Comparison of ENCODE assay signal across 13 cellular contexts in genomic region chr6:57432162-57432561, GRCh38.
DNase-seq lines count a peak whose midpoint lies in the region; ATAC-seq and TF ChIP-seq lines count a peak whose summit lies in the region.
"Had no signal": no experiment of that assay in that cellular context is flagged by ENCODE, and none has a peak within 500 bp of the region (broad histone marks: within the 10 kb centered on the region; RNA-seq: fewer than 3 reads in every experiment).

No MANE protein-coding gene starts in this region.

- H3K4me2 ChIP-seq in SK-N-SH: peak overlapping the region; percentile 39; the same call in 1 of the 2 replicates

- H3K9me3 ChIP-seq in SK-N-SH (no peaks in the 10 kb centered on the region), transverse colon (no peaks in the 10 kb centered on the region)

- intact Hi-C loops in transverse colon (cut with DNase I; ENCODE audit: low total_unique reads): no loop called here

- H3K36me3 Mint-ChIP-seq in activated naive CD8-positive, alpha-beta T cell treated with anti-CD3 and anti-CD28 coated beads, Interleukin-2, amount 10 ng/mL, durations not matched to agents 7 days and 5 days: peaks cover 22% of the 10 kb centered on the region
- peaks cover 7% of the 10 kb centered on the region for H3K36me3 Mint-ChIP-seq in activated naive CD8-positive, alpha-beta T cell treated with anti-CD3 and anti-CD28 coated beads, Interleukin-2, amount 50 U/mL, for 24 hours (ENCODE audit: low read depth)
- H3K36me3 Mint-ChIP-seq in stimulated activated effector memory CD8-positive, alpha-beta T cell treated with anti-CD3 and anti-CD28 coated beads, Interleukin-12 subunit alpha, Interleukin-12 subunit beta, amount 100 ng/mL, for 72 hours: no peaks in the 10 kb centered on the region

- H2AFZ ChIP-seq in SK-N-SH (ENCODE audit: low read depth): peak overlapping the region; percentile 73; the same call in 1 of the 2 replicates

- TF ChIP-seq EP300 in SK-N-SH (IDR thresholded peaks at IDR 0.05; ENCODE audit: borderline replicate concordance in 1 of 2, low read depth in 1 of 2, low read length in 1 of 2) (peak in 1 of 2 experiments; percentile 47; a peak in 1 of 4 replicates), transverse colon (IDR thresholded peaks at IDR 0.05; ENCODE audit: low read depth) (no peak)

- no peak for TF ChIP-seq POLR2A in transverse colon (IDR thresholded peaks at IDR 0.05)

- H3K4me1 ChIP-seq in SK-N-SH (ENCODE audit: control insufficient read depth in 1 of 2, insufficient read depth in 2 of 2, low read depth in 1 of 2, low read length in 1 of 2) (peaks cover 0 to 19% of the 10 kb centered on the region in 2 experiments; a peak in 3 of 4 replicates), transverse colon (peaks cover 6 to 19% (median 10%) of the 10 kb centered on the region in 4 donors)

- no peaks in the 10 kb centered on the region for H3K9me2 ChIP-seq in SK-N-SH

- H3F3A ChIP-seq in SK-N-SH (replicated peaks; ENCODE audit: insufficient read depth): peaks cover 12% of the 10 kb centered on the region

- peak overlapping the region; percentile 54 for H3K4me3 Mint-ChIP-seq in activated naive CD8-positive, alpha-beta T cell treated with anti-CD3 and anti-CD28 coated beads, Interleukin-2, amount 10 ng/mL, durations not matched to agents 7 days and 5 days
- no peak overlapping the region for H3K4me3 Mint-ChIP-seq in activated naive CD8-positive, alpha-beta T cell treated with anti-CD3 and anti-CD28 coated beads, Interleukin-2, amount 50 U/mL, for 24 hours
- no peak overlapping the region for H3K4me3 Mint-ChIP-seq in stimulated activated effector memory CD8-positive, alpha-beta T cell treated with anti-CD3 and anti-CD28 coated beads, Interleukin-12 subunit alpha, Interleukin-12 subunit beta, amount 100 ng/mL, for 72 hours

- DNase-seq in activated naive CD8-positive, alpha-beta T cell treated with anti-CD3 and anti-CD28 coated beads, Interleukin-2, amount 10 ng/mL, durations not matched to agents 7 days and 5 days: no peak
- no peak for DNase-seq in activated naive CD8-positive, alpha-beta T cell treated with anti-CD3 and anti-CD28 coated beads, Interleukin-2, amount 50 U/mL, for 24 hours
- DNase-seq in SK-N-SH: no peak
- DNase-seq in fibroblast of peridontal ligament (ENCODE audit: extremely low read depth): peak; percentile 91
- no peak for DNase-seq in stimulated activated effector memory CD8-positive, alpha-beta T cell treated with anti-CD3 and anti-CD28 coated beads, Interleukin-12 subunit alpha, Interleukin-12 subunit beta, amount 100 ng/mL, for 72 hours (ENCODE audit: low spot score in 2 of 2)
- DNase-seq in transverse colon: no peak
- no peak for DNase-seq in substantia nigra (lab: John Stamatoyannopoulos, UW)
- no peak for DNase-seq in activated CD4-positive, CD25-positive, alpha-beta regulatory T cell (lab: John Stamatoyannopoulos, UW)
- DNase-seq: activated gamma-delta T cell; Calu3; NCI-H1436; stimulated activated naive CD4-positive, alpha-beta T cell had no signal

- 15% methylated on average over 2 of the region's 2 CpGs for WGBS in SK-N-SH (ENCODE audit: low lambda C conversion rate)
- WGBS in transverse colon (ENCODE audit: low coverage in 1 of 2), 2 donors: 49 to 68% methylated on average over 2 of the region's 2 CpGs

- TF ChIP-seq CTCF in SK-N-SH (IDR thresholded peaks at IDR 0.05): no peak
- TF ChIP-seq CTCF in transverse colon (IDR thresholded peaks at IDR 0.05): no peak

- H3K27ac ChIP-seq in SK-N-SH (ENCODE audit: low read depth in 2 of 2, low read length in 1 of 2) (peak overlapping the region; percentile 55 to 67; a peak in 3 of 4 replicates), transverse colon (no peak overlapping the region), substantia nigra (ENCODE audit: low read depth, low read length, poor library complexity, severe bottlenecking) (no peak overlapping the region)

- peaks cover 39% of the 10 kb centered on the region for H3K79me2 ChIP-seq in SK-N-SH (ENCODE audit: insufficient read depth)

- H3K9ac ChIP-seq in SK-N-SH: peak overlapping the region; percentile 8; the same call in 1 of the 2 replicates

- in situ Hi-C loops in transverse colon (cut with MboI; ENCODE audit: low pct_ligation_motif_present in 1 of 4, low pct_unique_long_range_greater_than_20kb in 1 of 4, low sequenced_read_pairs in 3 of 4): no loop called here

- no peak for TF ChIP-seq RAD21 in SK-N-SH (IDR thresholded peaks at IDR 0.05; ENCODE audit: low read length)

- no peaks in the 10 kb centered on the region for H4K20me1 ChIP-seq in SK-N-SH (ENCODE audit: insufficient read depth)

- H3K9me3 Mint-ChIP-seq in activated naive CD8-positive, alpha-beta T cell treated with anti-CD3 and anti-CD28 coated beads, Interleukin-2, amount 10 ng/mL, durations not matched to agents 7 days and 5 days: no peaks in the 10 kb centered on the region
- H3K9me3 Mint-ChIP-seq in activated naive CD8-positive, alpha-beta T cell treated with anti-CD3 and anti-CD28 coated beads, Interleukin-2, amount 50 U/mL, for 24 hours: no peaks in the 10 kb centered on the region
- H3K9me3 Mint-ChIP-seq in stimulated activated effector memory CD8-positive, alpha-beta T cell treated with anti-CD3 and anti-CD28 coated beads, Interleukin-12 subunit alpha, Interleukin-12 subunit beta, amount 100 ng/mL, for 72 hours: no peaks in the 10 kb centered on the region

- H3K27ac Mint-ChIP-seq in activated naive CD8-positive, alpha-beta T cell treated with anti-CD3 and anti-CD28 coated beads, Interleukin-2, amount 10 ng/mL, durations not matched to agents 7 days and 5 days: peak overlapping the region; percentile 44
- H3K27ac Mint-ChIP-seq in activated naive CD8-positive, alpha-beta T cell treated with anti-CD3 and anti-CD28 coated beads, Interleukin-2, amount 50 U/mL, for 24 hours: no peak overlapping the region
- peak overlapping the region; percentile 55 for H3K27ac Mint-ChIP-seq in stimulated activated effector memory CD8-positive, alpha-beta T cell treated with anti-CD3 and anti-CD28 coated beads, Interleukin-12 subunit alpha, Interleukin-12 subunit beta, amount 100 ng/mL, for 72 hours

- H3K36me3 ChIP-seq in SK-N-SH (replicated peaks in 1 of 2; ENCODE audit: control insufficient read depth in 1 of 2, insufficient read depth in 2 of 2, low read length in 1 of 2) (peaks cover 0 to 4% of the 10 kb centered on the region in 2 experiments), transverse colon (no peaks in the 10 kb centered on the region)

- CTCF ChIA-PET in SK-N-SH (lab: Yijun Ruan, JAX): no interaction called here

- H3K4me1 Mint-ChIP-seq in activated naive CD8-positive, alpha-beta T cell treated with anti-CD3 and anti-CD28 coated beads, Interleukin-2, amount 10 ng/mL, durations not matched to agents 7 days and 5 days: peaks cover 22% of the 10 kb centered on the region
- peaks cover 26% of the 10 kb centered on the region for H3K4me1 Mint-ChIP-seq in activated naive CD8-positive, alpha-beta T cell treated with anti-CD3 and anti-CD28 coated beads, Interleukin-2, amount 50 U/mL, for 24 hours
- peaks cover 20% of the 10 kb centered on the region for H3K4me1 Mint-ChIP-seq in stimulated activated effector memory CD8-positive, alpha-beta T cell treated with anti-CD3 and anti-CD28 coated beads, Interleukin-12 subunit alpha, Interleukin-12 subunit beta, amount 100 ng/mL, for 72 hours

- peak overlapping the region in 1 of 2 experiments; percentile 24; a peak in 1 of 4 replicates for H3K4me3 ChIP-seq in SK-N-SH (ENCODE audit: low read depth in 2 of 2, low read length in 1 of 2)
- no peak overlapping the region for H3K4me3 ChIP-seq in transverse colon
- H3K4me3 ChIP-seq: GM12878 had no signal

- H3K27me3 Mint-ChIP-seq in activated naive CD8-positive, alpha-beta T cell treated with anti-CD3 and anti-CD28 coated beads, Interleukin-2, amount 10 ng/mL, durations not matched to agents 7 days and 5 days: no peaks in the 10 kb centered on the region
- no peaks in the 10 kb centered on the region for H3K27me3 Mint-ChIP-seq in activated naive CD8-positive, alpha-beta T cell treated with anti-CD3 and anti-CD28 coated beads, Interleukin-2, amount 50 U/mL, for 24 hours

- no peak for ATAC-seq in activated naive CD8-positive, alpha-beta T cell treated with anti-CD3 and anti-CD28 coated beads, Interleukin-2, amount 10 ng/mL, durations not matched to agents 7 days and 5 days (ENCODE audit: low read depth)
- ATAC-seq in activated naive CD8-positive, alpha-beta T cell treated with anti-CD3 and anti-CD28 coated beads, Interleukin-2, amount 50 U/mL, for 24 hours: no peak
- no peak for ATAC-seq in stimulated activated effector memory CD8-positive, alpha-beta T cell treated with anti-CD3 and anti-CD28 coated beads, Interleukin-12 subunit alpha, Interleukin-12 subunit beta, amount 100 ng/mL, for 72 hours

- POLR2A ChIA-PET in activated naive CD8-positive, alpha-beta T cell treated with anti-CD3 and anti-CD28 coated beads, Interleukin-2, amount 10 ng/mL, durations not matched to agents 7 days and 5 days (lab: Charles Lee): no interaction called here
- POLR2A ChIA-PET in SK-N-SH (lab: Yijun Ruan, JAX): no interaction called here

- H3K27me3 ChIP-seq in SK-N-SH (ENCODE audit: insufficient read depth): no peaks in the 10 kb centered on the region
- no peaks in the 10 kb centered on the region for H3K27me3 ChIP-seq in transverse colon

TF ChIP-seq in SK-N-SH, 30 proteins besides CTCF, POLR2A, EP300 and RAD21 (continues in another document):
- TF ChIP-seq TEAD4 (IDR thresholded peaks at IDR 0.05; ENCODE audit: borderline replicate concordance, insufficient read depth): 0 out of 2 replicates have a peak, but pooled peaks have one; percentile 41
- no peak for TF ChIP-seq GATA2 (CRISPR knock-in tag; IDR thresholded peaks at IDR 0.05)
- no peak for TF ChIP-seq USF2 (IDR thresholded peaks at IDR 0.05; ENCODE audit: borderline replicate concordance, low read depth, low read length)
- TF ChIP-seq IRF3 (IDR thresholded peaks at IDR 0.05; ENCODE audit: low read depth, low read length): no peak
- no peak for TF ChIP-seq GABPA (IDR thresholded peaks at IDR 0.05; ENCODE audit: low read depth)
- peak; percentile 19; the same call in 1 of the 2 replicates for TF ChIP-seq TCF12 (IDR thresholded peaks at IDR 0.05)

Comparison
In these comparisons a context has a peak if more than half of its experiments do, and no peak if none do; other contexts are left out.
1. H3K27ac ChIP-seq: peak in SK-N-SH (2 of 2); none in transverse colon (0 of 4) and substantia nigra (single experiment).